Comparison of ENCODE assay signal across 16 cellular contexts in genomic region chr4:146582864-146583263, GRCh38. TPM values are rescaled to one million over a fixed set of nuclear protein-coding genes. Genes with fewer than 3 reads are reported as not detected.
DNase-seq lines count a peak whose midpoint lies in the region; ATAC-seq and TF ChIP-seq lines count a peak whose summit lies in the region.
"Had no signal": no experiment of that assay in that cellular context is flagged by ENCODE, and none has a peak within 500 bp of the region (broad histone marks: within the 10 kb centered on the region; RNA-seq: fewer than 3 reads in every experiment).

No MANE protein-coding gene starts in this region.

- H3K27ac ChIP-seq in HEK293 (ENCODE audit: extremely low read depth, low read depth, low read length) (no peak overlapping the region), OCI-LY3 (ENCODE audit: low read length) (no peak overlapping the region), gastrocnemius medialis (no peak overlapping the region), ascending aorta (no peak overlapping the region)
- H3K27ac ChIP-seq: parathyroid adenoma, thoracic aorta had no signal

- H3K4me3 ChIP-seq in HEK293 (ENCODE audit: low read depth, low read length) (no peak overlapping the region), OCI-LY3 (ENCODE audit: low read length) (no peak overlapping the region), epithelial cell of proximal tubule (ENCODE audit: low read depth, low read length) (no peak overlapping the region), gastrocnemius medialis (no peak overlapping the region), ascending aorta (no peak overlapping the region)
- H3K4me3 ChIP-seq: thoracic aorta had no signal

- H3K27me3 ChIP-seq in OCI-LY3 (ENCODE audit: low read depth, low read length) (peaks cover 13% of the 10 kb centered on the region; the same call in 1 of the 2 replicates), gastrocnemius medialis (no peaks in the 10 kb centered on the region), ascending aorta (no peaks in the 10 kb centered on the region)

- POLR2A ChIA-PET in HEK293 (lab: Yijun Ruan, JAX), result no interaction called here

- intact Hi-C loops in gastrocnemius medialis (cut with DNase I; ENCODE audit: low total_unique reads), result no loop called here
- intact Hi-C loops in ascending aorta (cut with DNase I), result no loop called here

- no peak overlapping the region for H3K9ac ChIP-seq in OCI-LY3 (ENCODE audit: low read length)
- H3K9ac ChIP-seq: parathyroid adenoma had no signal

- H3K4me2 ChIP-seq in OCI-LY3 (ENCODE audit: low read length), result no peak overlapping the region

- no peaks in the 10 kb centered on the region; the same call in 1 of the 2 replicates for H3K4me1 ChIP-seq in HEK293 (ENCODE audit: control insufficient read depth, insufficient read depth, low read length)
- H3K4me1 ChIP-seq in OCI-LY3 (ENCODE audit: low read length), result no peaks in the 10 kb centered on the region
- H3K4me1 ChIP-seq in gastrocnemius medialis, result no peaks in the 10 kb centered on the region
- no peaks in the 10 kb centered on the region for H3K4me1 ChIP-seq in ascending aorta
- H3K4me1 ChIP-seq: parathyroid adenoma had no signal

- DNase-seq in DMS53 (lab: John Stamatoyannopoulos, UW) (peak; percentile 59), epithelial cell of proximal tubule (ENCODE audit: low read depth) (no peak), NCI-H526 treated with DMSO at 0.1 percent for 48 hours (lab: John Stamatoyannopoulos, UW) (no peak), gastrocnemius medialis (no peak), ascending aorta (ENCODE audit: low spot score in 2 of 2) (no peak)
- DNase-seq: activated CD8-positive, alpha-beta memory T cell treated with anti-CD3 and anti-CD28 coated beads, Interleukin-2, amount 50 U/mL, for 4 hours; immature natural killer cell; midbrain; NCI-H226; SIG-M5; stimulated activated CD4-positive, alpha-beta T cell treated with anti-CD3 and anti-CD28 coated beads, Interleukin-12 subunit alpha, Interleukin-12 subunit beta, amount 100 ng/mL, for 4 hours had no signal

- H4K20me1 ChIP-seq in OCI-LY3 (ENCODE audit: insufficient read depth, low read length), result no peaks in the 10 kb centered on the region

- H3K36me3 ChIP-seq in HEK293 (ENCODE audit: control insufficient read depth in 2 of 2, insufficient read depth in 1 of 2, low read length in 2 of 2), result no peaks in the 10 kb centered on the region
- H3K36me3 ChIP-seq in OCI-LY3 (replicated peaks; ENCODE audit: low read depth, low read length), result no peaks in the 10 kb centered on the region
- no peaks in the 10 kb centered on the region for H3K36me3 ChIP-seq in gastrocnemius medialis
- no peaks in the 10 kb centered on the region for H3K36me3 ChIP-seq in ascending aorta
- H3K36me3 ChIP-seq: thoracic aorta had no signal

- CTCF ChIA-PET in HEK293 (lab: Yijun Ruan, JAX), result no interaction called here

- no peaks in the 10 kb centered on the region for H3K9me3 ChIP-seq in HEK293 (ENCODE audit: control insufficient read depth, insufficient read depth, low read depth, low read length)
- no peaks in the 10 kb centered on the region for H3K9me3 ChIP-seq in OCI-LY3 (ENCODE audit: insufficient read depth, low read length)
- H3K9me3 ChIP-seq in gastrocnemius medialis, result no peaks in the 10 kb centered on the region
- no peaks in the 10 kb centered on the region for H3K9me3 ChIP-seq in ascending aorta
- H3K9me3 ChIP-seq: thoracic aorta had no signal

- H2AFZ ChIP-seq in OCI-LY3 (ENCODE audit: low read depth, low read length), result no peak overlapping the region
- H2AFZ ChIP-seq: parathyroid adenoma had no signal

- no peak for TF ChIP-seq CTCF in HEK293 (tag by site-specific recombination; IDR thresholded peaks at IDR 0.05)
- TF ChIP-seq CTCF in OCI-LY3 (IDR thresholded peaks at IDR 0.05; ENCODE audit: low read depth, low read length), result peak; percentile 44
- peak; percentile 10 for TF ChIP-seq CTCF in epithelial cell of proximal tubule (conservative IDR thresholded peaks at IDR 0.05; ENCODE audit: low read depth, low read length)
- no peak for TF ChIP-seq CTCF in gastrocnemius medialis (IDR thresholded peaks at IDR 0.05 in 4 of 5, conservative IDR thresholded peaks at IDR 0.05 in 1 of 5)
- TF ChIP-seq CTCF in ascending aorta (IDR thresholded peaks at IDR 0.05), result no peak

- TF ChIP-seq POLR2A in gastrocnemius medialis (IDR thresholded peaks at IDR 0.05) (no peak), GM18505 (IDR thresholded peaks at IDR 0.05; ENCODE audit: borderline replicate concordance, extremely low read depth, insufficient read depth, insufficient read length) (no peak)

- ATAC-seq in gastrocnemius medialis, result no peak
- ATAC-seq in GM18505 (IDR thresholded peaks at IDR 0.05; ENCODE audit: unreplicated experiment), result no peak

- in situ Hi-C loops in gastrocnemius medialis (cut with MboI; ENCODE audit: low sequenced_read_pairs in 4 of 4), result no loop called here

- no peaks in the 10 kb centered on the region for H3K79me2 ChIP-seq in OCI-LY3 (ENCODE audit: low read length)
- H3K79me2 ChIP-seq: parathyroid adenoma had no signal

TF ChIP-seq in HEK293, 187 proteins besides CTCF, POLR2A, EP300 and RAD21:
- TF ChIP-seq ZNF223 (tag by site-specific recombination; IDR thresholded peaks at IDR 0.05) (no peak), ZNF2 (tag by site-specific recombination; IDR thresholded peaks at IDR 0.05) (peak; percentile 71; the same call in 1 of the 2 replicates), ZNF654 (tag by site-specific recombination; IDR thresholded peaks at IDR 0.05; ENCODE audit: low read depth) (peak; percentile 41)
TF ChIP-seq in HEK293: peak in this region for 2.

RNA-seq across cellular contexts. Expression of gene POU4F2, which starts 55.8 kb away (rescaled TPM):
- total RNA-seq in epithelial cell of proximal tubule (not detected in 2 replicates), gastrocnemius medialis (not detected), ascending aorta (not detected)
- total RNA-seq: thoracic aorta had no signal

Comparison
In these comparisons a context has a peak if more than half of its experiments do, and no peak if none do; other contexts are left out.
1. CTCF ChIP-seq: peak in OCI-LY3 (single experiment) and epithelial cell of proximal tubule (single experiment); none in HEK293 (single experiment), gastrocnemius medialis (0 of 5) and ascending aorta (0 of 3).